In genomic region chr5:139708877-139709586, GRCh38 we compare ENCODE assay signal across 8 cellular contexts.
DNase-seq lines count a peak whose midpoint lies in the region; ATAC-seq and TF ChIP-seq lines count a peak whose summit lies in the region.

No MANE protein-coding gene starts in this region.

- no peaks in the 10 kb centered on the region for H3K36me3 ChIP-seq in suprapubic skin

- TF ChIP-seq EP300 in suprapubic skin (IDR thresholded peaks at IDR 0.05) = no peak

- H3K27me3 ChIP-seq in suprapubic skin = peaks cover 16% of the 10 kb centered on the region

- peak overlapping the region; percentile 67 for H3K27ac ChIP-seq in suprapubic skin

- peak; percentile 54 for ATAC-seq in left lobe of liver
- ATAC-seq in HG03469 (IDR thresholded peaks at IDR 0.05; ENCODE audit: unreplicated experiment) = no peak
- ATAC-seq in GM19395 (IDR thresholded peaks at IDR 0.05; ENCODE audit: unreplicated experiment) = no peak

- TF ChIP-seq CTCF in GM12875 (IDR thresholded peaks at IDR 0.05; ENCODE audit: borderline replicate concordance, insufficient read depth, low read depth, low read length) = no peak
- no peak for TF ChIP-seq CTCF in suprapubic skin (IDR thresholded peaks at IDR 0.05)

- H3K4me1 ChIP-seq in suprapubic skin = peaks cover 42% of the 10 kb centered on the region

- H3K9me3 ChIP-seq in suprapubic skin = no peaks in the 10 kb centered on the region

- peak overlapping the region; percentile 19 for H3K4me3 ChIP-seq in GM12875 (ENCODE audit: low read depth, low read length)
- peak overlapping the region; percentile 64 for H3K4me3 ChIP-seq in suprapubic skin

- 19% methylated on average over 21 of the region's 44 CpGs for WGBS in suprapubic skin

- no peak for TF ChIP-seq POLR2A in suprapubic skin (IDR thresholded peaks at IDR 0.05)

- DNase-seq in NCI-H524 (lab: John Stamatoyannopoulos, UW) (peak; percentile 62 to 79), dedifferentiated amniotic fluid mesenchymal stem cell (ENCODE audit: extremely low spot score) (peak; percentile 45), left lobe of liver (ENCODE audit: low spot score) (peak; percentile 49), suprapubic skin (ENCODE audit: low spot score in 2 of 2) (no peak), SIG-M5 treated with dmso at 0.1 percent for 504 hours (lab: John Stamatoyannopoulos, UW; ENCODE audit: unreplicated experiment) (no peak)

Comparison
In these comparisons a context has a peak if more than half of its experiments do, and no peak if none do; other contexts are left out.
1. DNase-seq: peak in NCI-H524 (2 of 2), dedifferentiated amniotic fluid mesenchymal stem cell (single experiment) and left lobe of liver (single experiment); none in suprapubic skin (0 of 2) and SIG-M5 treated with dmso at 0.1 percent for 504 hours (single experiment).